Comparison of ENCODE assay signal across 11 cellular contexts in genomic region chr17:58615768-58616659, GRCh38.
DNase-seq lines count a peak whose midpoint lies in the region; ATAC-seq and TF ChIP-seq lines count a peak whose summit lies in the region.
"Had no signal": no experiment of that assay in that cellular context is flagged by ENCODE, and none has a peak within 500 bp of the region (broad histone marks: within the 10 kb centered on the region; RNA-seq: fewer than 3 reads in every experiment).

No MANE protein-coding gene starts in this region.

- H3K27me3 ChIP-seq in KMS-11 (ENCODE audit: insufficient read depth, low read depth), result no peaks in the 10 kb centered on the region
- no peaks in the 10 kb centered on the region for H3K27me3 ChIP-seq in MG63
- H3K27me3 ChIP-seq: BLaER1 had no signal

- H3K4me2 ChIP-seq in KMS-11, result peak overlapping the region; percentile 76
- H3K4me2 ChIP-seq: PC-9 had no signal

- H4K20me1 ChIP-seq in KMS-11 (ENCODE audit: insufficient read depth), result no peaks in the 10 kb centered on the region
- H4K20me1 ChIP-seq: BLaER1 had no signal

- peaks cover 61% of the 10 kb centered on the region for H3K4me1 ChIP-seq in KMS-11 (ENCODE audit: low read depth, poor library complexity, severe bottlenecking)

- no peak for TF ChIP-seq CTCF in KMS-11 (conservative IDR thresholded peaks at IDR 0.05; ENCODE audit: low read depth, low read length)

- peak; percentile 75 for DNase-seq in CMK (ENCODE audit: low read depth)
- DNase-seq in MG63, result no peak
- no peak for DNase-seq in nucleus accumbens (lab: John Stamatoyannopoulos, UW)
- DNase-seq in foreskin melanocyte, result no peak
- DNase-seq in activated naive CD4-positive, alpha-beta T cell (lab: John Stamatoyannopoulos, UW), result no peak
- DNase-seq: MM.1S, PC-9 had no signal

- no peaks in the 10 kb centered on the region for H3K9me3 ChIP-seq in MG63
- H3K9me3 ChIP-seq: BLaER1 had no signal

- no peak overlapping the region for H2AFZ ChIP-seq in KMS-11 (ENCODE audit: low read depth)
- H2AFZ ChIP-seq: PC-9 had no signal

- ATAC-seq in GM18909 (IDR thresholded peaks at IDR 0.05; ENCODE audit: poor library complexity, unreplicated experiment), result peak; percentile 66
- peak; percentile 56 for ATAC-seq in HG02798 (IDR thresholded peaks at IDR 0.05; ENCODE audit: poor library complexity, unreplicated experiment)

- H3K4me3 ChIP-seq in KMS-11 (IDR thresholded peaks at IDR 0.05; ENCODE audit: insufficient read depth, low read depth, low read length) (no peak overlapping the region), MG63 (no peak overlapping the region)
- H3K4me3 ChIP-seq: BLaER1, PC-9 had no signal

- H3K36me3 ChIP-seq in KMS-11 (ENCODE audit: insufficient read depth) (no peaks in the 10 kb centered on the region), MG63 (no peaks in the 10 kb centered on the region)
- H3K36me3 ChIP-seq: BLaER1 had no signal

- H3K79me2 ChIP-seq in KMS-11 (ENCODE audit: insufficient read depth, low read depth), result no peaks in the 10 kb centered on the region

- H3K9ac ChIP-seq in KMS-11, result no peak overlapping the region
- H3K9ac ChIP-seq: BLaER1 had no signal

- no peak overlapping the region for H3K27ac ChIP-seq in KMS-11
- H3K27ac ChIP-seq: PC-9 had no signal
